ENCODE assay signal across 14 cellular contexts in the genomic region with DNA sequence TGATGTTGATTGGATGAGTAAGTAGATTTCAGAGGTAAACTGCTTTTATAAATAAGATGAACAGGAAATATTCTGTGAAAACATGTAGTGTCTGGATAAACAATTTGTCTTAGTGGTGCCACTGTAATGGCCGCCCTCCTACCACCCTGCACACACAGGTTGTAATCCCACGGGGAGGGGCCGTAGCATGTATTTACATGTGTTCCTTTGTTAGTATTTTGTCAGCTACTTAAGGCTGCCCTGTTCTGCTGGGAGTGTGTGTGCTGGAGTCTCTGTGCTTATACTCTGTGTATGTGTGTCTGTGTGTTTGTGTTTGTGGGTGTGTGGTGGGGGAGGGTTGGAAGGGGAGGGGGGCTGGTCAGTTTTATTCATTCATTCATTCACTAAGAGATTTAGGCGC. TPM values are rescaled to one million over a fixed set of nuclear protein-coding genes. Genes with fewer than 3 reads are reported as not detected.
DNase-seq lines count a peak whose midpoint lies in the region; ATAC-seq and TF ChIP-seq lines count a peak whose summit lies in the region.
"Had no signal": no experiment of that assay in that cellular context is flagged by ENCODE, and none has a peak within 500 bp of the region (broad histone marks: within the 10 kb centered on the region; RNA-seq: fewer than 3 reads in every experiment).

No MANE protein-coding gene starts in this region.

- TF ChIP-seq CTCF in sigmoid colon (IDR thresholded peaks at IDR 0.05) (no peak), body of pancreas (IDR thresholded peaks at IDR 0.05) (no peak)

- peaks cover 39% of the 10 kb centered on the region for H3K4me1 Mint-ChIP-seq in T-helper 1 cell treated with Interleukin-12 subunit alpha and Interleukin-12 subunit beta and Interleukin-4 antibody, amounts not matched to agents 30 μg/mL and 1 μg/mL, for 36 hours (ENCODE audit: low read depth)
- H3K4me1 Mint-ChIP-seq in effector memory CD8-positive, alpha-beta T cell (ENCODE audit: low read depth in 2 of 2): peaks cover 42 to 77% of the 10 kb centered on the region in 2 donors

- H3K9me3 ChIP-seq in sigmoid colon (no peaks in the 10 kb centered on the region), body of pancreas (no peaks in the 10 kb centered on the region)
- H3K9me3 ChIP-seq: SJCRH30 had no signal

- WGBS in sigmoid colon, 2 donors: 56 to 83% methylated on average over 4 of the region's 4 CpGs
- WGBS in body of pancreas, 2 donors: 78 to 89% methylated on average over 4 of the region's 4 CpGs

- H3K27me3 ChIP-seq in sigmoid colon (no peaks in the 10 kb centered on the region), body of pancreas (no peaks in the 10 kb centered on the region)
- H3K27me3 ChIP-seq: SJCRH30 had no signal

- peaks cover 0 to 87% (median 51%) of the 10 kb centered on the region in 4 donors for H3K4me1 ChIP-seq in sigmoid colon
- H3K4me1 ChIP-seq in body of pancreas: peaks cover 58% of the 10 kb centered on the region
- H3K4me1 ChIP-seq: SJCRH30 had no signal

- no peak for ATAC-seq in effector memory CD8-positive, alpha-beta T cell (replicated peaks)
- ATAC-seq in body of pancreas: no peak

- peaks cover 5% of the 10 kb centered on the region for H3K27me3 Mint-ChIP-seq in T-helper 1 cell treated with Interleukin-12 subunit alpha and Interleukin-12 subunit beta and Interleukin-4 antibody, amounts not matched to agents 30 μg/mL and 1 μg/mL, for 36 hours (ENCODE audit: low read depth)
- no peaks in the 10 kb centered on the region for H3K27me3 Mint-ChIP-seq in effector memory CD8-positive, alpha-beta T cell

- no peak overlapping the region for H3K4me3 ChIP-seq in sigmoid colon
- no peak overlapping the region for H3K4me3 ChIP-seq in body of pancreas
- H3K4me3 ChIP-seq: SJCRH30 had no signal

- H3K36me3 ChIP-seq in sigmoid colon (no peaks in the 10 kb centered on the region), body of pancreas (replicated peaks in 1 of 2; ENCODE audit: insufficient read depth in 1 of 2, low read depth in 2 of 2) (no peaks in the 10 kb centered on the region)
- H3K36me3 ChIP-seq: SJCRH30 had no signal

- H3K4me3 Mint-ChIP-seq in T-helper 1 cell treated with Interleukin-12 subunit alpha and Interleukin-12 subunit beta and Interleukin-4 antibody, amounts not matched to agents 30 μg/mL and 1 μg/mL, for 36 hours: peak overlapping the region; percentile 57
- peak overlapping the region; percentile 55 to 56 for H3K4me3 Mint-ChIP-seq in effector memory CD8-positive, alpha-beta T cell

- peaks cover 11% of the 10 kb centered on the region for H3K36me3 Mint-ChIP-seq in T-helper 1 cell treated with Interleukin-12 subunit alpha and Interleukin-12 subunit beta and Interleukin-4 antibody, amounts not matched to agents 30 μg/mL and 1 μg/mL, for 36 hours (ENCODE audit: low read depth)
- H3K36me3 Mint-ChIP-seq in effector memory CD8-positive, alpha-beta T cell (ENCODE audit: insufficient read depth): peaks cover 13% of the 10 kb centered on the region

- H3K9me3 Mint-ChIP-seq in T-helper 1 cell treated with Interleukin-12 subunit alpha and Interleukin-12 subunit beta and Interleukin-4 antibody, amounts not matched to agents 30 μg/mL and 1 μg/mL, for 36 hours: no peaks in the 10 kb centered on the region
- no peaks in the 10 kb centered on the region for H3K9me3 Mint-ChIP-seq in effector memory CD8-positive, alpha-beta T cell

- no peak for TF ChIP-seq POLR2A in sigmoid colon (IDR thresholded peaks at IDR 0.05)
- no peak for TF ChIP-seq POLR2A in body of pancreas (IDR thresholded peaks at IDR 0.05)

- no peak for TF ChIP-seq RAD21 in Ishikawa (IDR thresholded peaks at IDR 0.05; ENCODE audit: low read depth)

- no peak for DNase-seq in T-helper 1 cell
- DNase-seq in effector memory CD8-positive, alpha-beta T cell: no peak
- DNase-seq in sigmoid colon: no peak
- DNase-seq in kidney tubule cell (ENCODE audit: low spot score): no peak
- no peak for DNase-seq in body of pancreas
- no peak for DNase-seq in stimulated activated naive CD4-positive, alpha-beta T cell treated with Interleukin-2 at 50 U/mL for 16 hours (lab: John Stamatoyannopoulos, UW)
- DNase-seq: activated CD4-positive, alpha-beta T cell treated with anti-CD3 and anti-CD28 coated beads for 4 hours; erythroblast; GOT3; Karpas-422; NCI-H446; SJCRH30 had no signal

- intact Hi-C loops in sigmoid colon (cut with DNase I): no loop called here
- intact Hi-C loops in body of pancreas (cut with DNase I): no loop called here

- H3K27ac ChIP-seq in sigmoid colon: peak overlapping the region; percentile 15 to 96 (median 92)
- H3K27ac ChIP-seq in body of pancreas: peak overlapping the region in 2 of 4 donors; percentile 1 to 82
- H3K27ac ChIP-seq: SJCRH30 had no signal

- H3K27ac Mint-ChIP-seq in T-helper 1 cell treated with Interleukin-12 subunit alpha and Interleukin-12 subunit beta and Interleukin-4 antibody, amounts not matched to agents 30 μg/mL and 1 μg/mL, for 36 hours: peak overlapping the region; percentile 63
- H3K27ac Mint-ChIP-seq in effector memory CD8-positive, alpha-beta T cell: peak overlapping the region; percentile 95

- TF ChIP-seq EP300 in Ishikawa (IDR thresholded peaks at IDR 0.05; ENCODE audit: borderline replicate concordance): no peak
- TF ChIP-seq EP300 in sigmoid colon (IDR thresholded peaks at IDR 0.05): no peak

TF ChIP-seq in Ishikawa, 13 proteins besides CTCF, POLR2A, EP300 and RAD21:
- TF ChIP-seq USF1 (IDR thresholded peaks at IDR 0.05) (no peak), YY1 (IDR thresholded peaks at IDR 0.05; ENCODE audit: low read depth) (peak; percentile 19; the same call in 1 of the 2 replicates)

RNA-seq across cellular contexts. Expression of gene TSHZ1, which starts 5.1 kb away (rescaled TPM):
- 10 to 100 TPM; 23.0 to 29.4 (median 27.9) TPM for total RNA-seq in sigmoid colon
- 1 to 10 TPM; 7.8 to 9.8 (median 8.8) TPM for polyA plus RNA-seq in sigmoid colon
- total RNA-seq in body of pancreas: 10 to 100 TPM in 1 of 2 donors, 1 to 10 TPM in 1; 8.3 to 11.2 TPM

RNA-seq across cellular contexts. Expression of gene PTGR3, which starts 6.7 kb away (rescaled TPM):
- total RNA-seq in sigmoid colon (10 to 100 TPM; 24.3 to 33.8 (median 25.4) TPM), body of pancreas (10 to 100 TPM in 1 of 2 donors, 1 to 10 TPM in 1; 8.9 to 26.5 TPM)
- polyA plus RNA-seq in sigmoid colon: 10 to 100 TPM; 22.7 to 31.8 (median 29.4) TPM
